2 cellular contexts compared by ENCODE assay signal in genomic region chr22:49824936-49825335, GRCh38.
TF ChIP-seq lines count a peak whose summit lies in the region.

No MANE protein-coding gene starts in this region.

TF ChIP-seq in GM23338, 12 proteins besides CTCF, POLR2A, EP300 and RAD21:
- TF ChIP-seq ETS1 (IDR thresholded peaks at IDR 0.05) (no peak), JUNB (IDR thresholded peaks at IDR 0.05; ENCODE audit: unreplicated experiment) (no peak), REST (IDR thresholded peaks at IDR 0.05; ENCODE audit: unreplicated experiment) (no peak), POLR2AphosphoS5 (IDR thresholded peaks at IDR 0.05; ENCODE audit: low read depth) (no peak), STAT1 (IDR thresholded peaks at IDR 0.05; ENCODE audit: unreplicated experiment) (no peak), CREB1 (CRISPR knock-in tag; IDR thresholded peaks at IDR 0.05; ENCODE audit: low read depth) (no peak)

TF ChIP-seq in GM12878, 131 proteins besides CTCF, POLR2A, EP300 and RAD21:
- TF ChIP-seq, protein P1, sequence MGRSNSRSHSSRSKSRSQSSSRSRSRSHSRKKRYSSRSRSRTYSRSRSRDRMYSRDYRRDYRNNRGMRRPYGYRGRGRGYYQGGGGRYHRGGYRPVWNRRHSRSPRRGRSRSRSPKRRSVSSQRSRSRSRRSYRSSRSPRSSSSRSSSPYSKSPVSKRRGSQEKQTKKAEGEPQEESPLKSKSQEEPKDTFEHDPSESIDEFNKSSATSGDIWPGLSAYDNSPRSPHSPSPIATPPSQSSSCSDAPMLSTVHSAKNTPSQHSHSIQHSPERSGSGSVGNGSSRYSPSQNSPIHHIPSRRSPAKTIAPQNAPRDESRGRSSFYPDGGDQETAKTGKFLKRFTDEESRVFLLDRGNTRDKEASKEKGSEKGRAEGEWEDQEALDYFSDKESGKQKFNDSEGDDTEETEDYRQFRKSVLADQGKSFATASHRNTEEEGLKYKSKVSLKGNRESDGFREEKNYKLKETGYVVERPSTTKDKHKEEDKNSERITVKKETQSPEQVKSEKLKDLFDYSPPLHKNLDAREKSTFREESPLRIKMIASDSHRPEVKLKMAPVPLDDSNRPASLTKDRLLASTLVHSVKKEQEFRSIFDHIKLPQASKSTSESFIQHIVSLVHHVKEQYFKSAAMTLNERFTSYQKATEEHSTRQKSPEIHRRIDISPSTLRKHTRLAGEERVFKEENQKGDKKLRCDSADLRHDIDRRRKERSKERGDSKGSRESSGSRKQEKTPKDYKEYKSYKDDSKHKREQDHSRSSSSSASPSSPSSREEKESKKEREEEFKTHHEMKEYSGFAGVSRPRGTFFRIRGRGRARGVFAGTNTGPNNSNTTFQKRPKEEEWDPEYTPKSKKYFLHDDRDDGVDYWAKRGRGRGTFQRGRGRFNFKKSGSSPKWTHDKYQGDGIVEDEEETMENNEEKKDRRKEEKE (IDR thresholded peaks at IDR 0.05) = no peak
- TF ChIP-seq MAX (IDR thresholded peaks at IDR 0.05; ENCODE audit: low read depth, low read length) (no peak), FOXK2 (IDR thresholded peaks at IDR 0.05) (no peak), IRF5 (IDR thresholded peaks at IDR 0.05; ENCODE audit: borderline replicate concordance) (no peak), TARDBP (IDR thresholded peaks at IDR 0.05; ENCODE audit: borderline replicate concordance) (no peak), SPI1 (IDR thresholded peaks at IDR 0.05; ENCODE audit: borderline replicate concordance, insufficient read depth, low read depth, low read length) (no peak)
- TF ChIP-seq, protein P2, sequence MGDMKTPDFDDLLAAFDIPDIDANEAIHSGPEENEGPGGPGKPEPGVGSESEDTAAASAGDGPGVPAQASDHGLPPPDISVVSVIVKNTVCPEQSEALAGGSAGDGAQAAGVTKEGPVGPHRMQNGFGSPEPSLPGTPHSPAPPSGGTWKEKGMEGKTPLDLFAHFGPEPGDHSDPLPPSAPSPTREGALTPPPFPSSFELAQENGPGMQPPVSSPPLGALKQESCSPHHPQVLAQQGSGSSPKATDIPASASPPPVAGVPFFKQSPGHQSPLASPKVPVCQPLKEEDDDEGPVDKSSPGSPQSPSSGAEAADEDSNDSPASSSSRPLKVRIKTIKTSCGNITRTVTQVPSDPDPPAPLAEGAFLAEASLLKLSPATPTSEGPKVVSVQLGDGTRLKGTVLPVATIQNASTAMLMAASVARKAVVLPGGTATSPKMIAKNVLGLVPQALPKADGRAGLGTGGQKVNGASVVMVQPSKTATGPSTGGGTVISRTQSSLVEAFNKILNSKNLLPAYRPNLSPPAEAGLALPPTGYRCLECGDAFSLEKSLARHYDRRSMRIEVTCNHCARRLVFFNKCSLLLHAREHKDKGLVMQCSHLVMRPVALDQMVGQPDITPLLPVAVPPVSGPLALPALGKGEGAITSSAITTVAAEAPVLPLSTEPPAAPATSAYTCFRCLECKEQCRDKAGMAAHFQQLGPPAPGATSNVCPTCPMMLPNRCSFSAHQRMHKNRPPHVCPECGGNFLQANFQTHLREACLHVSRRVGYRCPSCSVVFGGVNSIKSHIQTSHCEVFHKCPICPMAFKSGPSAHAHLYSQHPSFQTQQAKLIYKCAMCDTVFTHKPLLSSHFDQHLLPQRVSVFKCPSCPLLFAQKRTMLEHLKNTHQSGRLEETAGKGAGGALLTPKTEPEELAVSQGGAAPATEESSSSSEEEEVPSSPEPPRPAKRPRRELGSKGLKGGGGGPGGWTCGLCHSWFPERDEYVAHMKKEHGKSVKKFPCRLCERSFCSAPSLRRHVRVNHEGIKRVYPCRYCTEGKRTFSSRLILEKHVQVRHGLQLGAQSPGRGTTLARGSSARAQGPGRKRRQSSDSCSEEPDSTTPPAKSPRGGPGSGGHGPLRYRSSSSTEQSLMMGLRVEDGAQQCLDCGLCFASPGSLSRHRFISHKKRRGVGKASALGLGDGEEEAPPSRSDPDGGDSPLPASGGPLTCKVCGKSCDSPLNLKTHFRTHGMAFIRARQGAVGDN (IDR thresholded peaks at IDR 0.05) = no peak
